ENCODE assay signal across 9 cellular contexts in the genomic region with DNA sequence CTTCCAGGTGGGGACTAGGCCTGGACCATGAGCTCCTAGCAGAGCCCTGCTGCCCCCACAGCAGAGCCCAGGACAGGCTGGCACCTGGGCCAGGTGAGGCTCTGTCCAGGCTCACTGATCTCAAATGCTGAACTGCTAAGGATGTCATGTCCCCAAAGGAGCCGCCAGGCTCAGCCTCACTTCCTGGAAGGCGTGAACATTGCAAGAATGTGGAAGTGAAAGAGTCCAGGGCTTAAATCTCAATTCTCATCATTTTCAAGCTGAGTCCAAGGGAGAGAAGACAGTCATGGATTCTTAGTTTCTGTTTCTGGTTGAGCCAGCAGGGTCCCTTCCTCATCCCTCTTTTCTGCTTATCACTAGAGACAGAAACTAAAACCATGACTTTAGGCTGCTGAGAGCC. TPM values are rescaled to one million over a fixed set of nuclear protein-coding genes. Genes with fewer than 3 reads are reported as not detected.
DNase-seq lines count a peak whose midpoint lies in the region; ATAC-seq lines count a peak whose summit lies in the region.
"Had no signal": no experiment of that assay in that cellular context is flagged by ENCODE, and none has a peak within 500 bp of the region (broad histone marks: within the 10 kb centered on the region; RNA-seq: fewer than 3 reads in every experiment).

No MANE protein-coding gene starts in this region.

- H3K4me3 Mint-ChIP-seq in activated naive CD8-positive, alpha-beta T cell treated with anti-CD3 and anti-CD28 coated beads, Interleukin-2, amount 10 ng/mL, durations not matched to agents 7 days and 5 days, result peak overlapping the region; percentile 64
- H3K4me3 Mint-ChIP-seq in stimulated activated effector memory CD8-positive, alpha-beta T cell treated with anti-CD3 and anti-CD28 coated beads, Interleukin-12 subunit alpha, Interleukin-12 subunit beta, amount 100 ng/mL, for 72 hours, result peak overlapping the region; percentile 48

- DNase-seq in activated CD4-positive, CD25-positive, alpha-beta regulatory T cell treated with anti-CD3 and anti-CD28 coated beads, Interleukin-2, amount 50 U/mL, for 72 hours, result no peak
- DNase-seq in KBM-7, result peak; percentile 44
- DNase-seq in activated naive CD8-positive, alpha-beta T cell treated with anti-CD3 and anti-CD28 coated beads, Interleukin-2, amount 10 ng/mL, durations not matched to agents 7 days and 5 days, result no peak
- DNase-seq in stimulated activated effector memory CD8-positive, alpha-beta T cell treated with anti-CD3 and anti-CD28 coated beads, Interleukin-12 subunit alpha, Interleukin-12 subunit beta, amount 100 ng/mL, for 72 hours (ENCODE audit: low spot score in 2 of 2), result peak in 1 of 2 donors; percentile 55
- DNase-seq in left lobe of liver (ENCODE audit: low spot score), result no peak
- no peak for DNase-seq in RKO (ENCODE audit: low spot score)
- DNase-seq in DMS 273 (lab: John Stamatoyannopoulos, UW; ENCODE audit: unreplicated experiment), result no peak

- POLR2A ChIA-PET in activated naive CD8-positive, alpha-beta T cell treated with anti-CD3 and anti-CD28 coated beads, Interleukin-2, amount 10 ng/mL, durations not matched to agents 7 days and 5 days (lab: Charles Lee), result interaction anchor here (1.6 kb wide), 1 partner anchor 36 kb away, joined by 4 read pairs; a partner anchor contains a TSS

- in situ Hi-C loops in KBM-7 (cut with MboI; ENCODE audit: low pct_unique_long_range_greater_than_20kb, low sequenced_read_pairs), result no loop called here

- peaks cover 20% of the 10 kb centered on the region for H3K4me1 Mint-ChIP-seq in activated naive CD8-positive, alpha-beta T cell treated with anti-CD3 and anti-CD28 coated beads, Interleukin-2, amount 10 ng/mL, durations not matched to agents 7 days and 5 days
- H3K4me1 Mint-ChIP-seq in stimulated activated effector memory CD8-positive, alpha-beta T cell treated with anti-CD3 and anti-CD28 coated beads, Interleukin-12 subunit alpha, Interleukin-12 subunit beta, amount 100 ng/mL, for 72 hours, result peaks cover 28% of the 10 kb centered on the region

- H3K9me3 Mint-ChIP-seq in activated naive CD8-positive, alpha-beta T cell treated with anti-CD3 and anti-CD28 coated beads, Interleukin-2, amount 10 ng/mL, durations not matched to agents 7 days and 5 days, result no peaks in the 10 kb centered on the region
- H3K9me3 Mint-ChIP-seq in stimulated activated effector memory CD8-positive, alpha-beta T cell treated with anti-CD3 and anti-CD28 coated beads, Interleukin-12 subunit alpha, Interleukin-12 subunit beta, amount 100 ng/mL, for 72 hours, result no peaks in the 10 kb centered on the region

- ATAC-seq in activated CD4-positive, CD25-positive, alpha-beta regulatory T cell treated with anti-CD3 and anti-CD28 coated beads, Interleukin-2, amount 50 U/mL, for 24 hours, result peak; percentile 61 to 62
- peak; percentile 48 for ATAC-seq in activated naive CD8-positive, alpha-beta T cell treated with anti-CD3 and anti-CD28 coated beads, Interleukin-2, amount 10 ng/mL, durations not matched to agents 7 days and 5 days (ENCODE audit: low read depth)
- peak; percentile 46 for ATAC-seq in stimulated activated effector memory CD8-positive, alpha-beta T cell treated with anti-CD3 and anti-CD28 coated beads, Interleukin-12 subunit alpha, Interleukin-12 subunit beta, amount 100 ng/mL, for 72 hours
- no peak for ATAC-seq in left lobe of liver

- peak overlapping the region; percentile 61 for H3K27ac Mint-ChIP-seq in activated naive CD8-positive, alpha-beta T cell treated with anti-CD3 and anti-CD28 coated beads, Interleukin-2, amount 10 ng/mL, durations not matched to agents 7 days and 5 days
- H3K27ac Mint-ChIP-seq in stimulated activated effector memory CD8-positive, alpha-beta T cell treated with anti-CD3 and anti-CD28 coated beads, Interleukin-12 subunit alpha, Interleukin-12 subunit beta, amount 100 ng/mL, for 72 hours, result peak overlapping the region; percentile 81

- no peaks in the 10 kb centered on the region for H3K36me3 Mint-ChIP-seq in activated naive CD8-positive, alpha-beta T cell treated with anti-CD3 and anti-CD28 coated beads, Interleukin-2, amount 10 ng/mL, durations not matched to agents 7 days and 5 days
- H3K36me3 Mint-ChIP-seq in stimulated activated effector memory CD8-positive, alpha-beta T cell treated with anti-CD3 and anti-CD28 coated beads, Interleukin-12 subunit alpha, Interleukin-12 subunit beta, amount 100 ng/mL, for 72 hours, result peaks cover 6% of the 10 kb centered on the region

- peaks cover 5% of the 10 kb centered on the region for H3K27me3 Mint-ChIP-seq in activated naive CD8-positive, alpha-beta T cell treated with anti-CD3 and anti-CD28 coated beads, Interleukin-2, amount 10 ng/mL, durations not matched to agents 7 days and 5 days

RNA-seq across cellular contexts. Expression of a gene that starts 5.0 kb away (rescaled TPM):
- under 1 TPM; 0.62 to 0.80 TPM for total RNA-seq in activated naive CD8-positive, alpha-beta T cell treated with anti-CD3 and anti-CD28 coated beads, Interleukin-2, amount 10 ng/mL, durations not matched to agents 7 days and 5 days
- 0.83 TPM for total RNA-seq in left lobe of liver
- total RNA-seq: endothelial cell of umbilical vein had no signal

RNA-seq across cellular contexts. Expression of a gene that starts 36.3 kb away (rescaled TPM):
- total RNA-seq in activated naive CD8-positive, alpha-beta T cell treated with anti-CD3 and anti-CD28 coated beads, Interleukin-2, amount 10 ng/mL, durations not matched to agents 7 days and 5 days, result 10 to 100 TPM; 51.0 to 55.3 TPM
- 0.35 TPM for total RNA-seq in left lobe of liver
- total RNA-seq: endothelial cell of umbilical vein had no signal

RNA-seq across cellular contexts. Expression of a gene that starts 36.4 kb away (rescaled TPM):
- 10 to 100 TPM; 49.5 to 52.3 TPM for total RNA-seq in activated naive CD8-positive, alpha-beta T cell treated with anti-CD3 and anti-CD28 coated beads, Interleukin-2, amount 10 ng/mL, durations not matched to agents 7 days and 5 days
- total RNA-seq in left lobe of liver, result 0.35 TPM
- total RNA-seq: endothelial cell of umbilical vein had no signal

Comparison
In these comparisons a context has a peak if more than half of its experiments do, and no peak if none do; other contexts are left out.
1. RNA of a gene that starts 36.3 kb away (total RNA-seq): 51.0 to 55.3 TPM in activated naive CD8-positive, alpha-beta T cell treated with anti-CD3 and anti-CD28 coated beads, Interleukin-2, amount 10 ng/mL, durations not matched to agents 7 days and 5 days; 0.35 TPM in left lobe of liver (single experiment); every median in the first group is over 10 times any median in the second.
2. RNA of a gene that starts 36.4 kb away (total RNA-seq): 49.5 to 52.3 TPM in activated naive CD8-positive, alpha-beta T cell treated with anti-CD3 and anti-CD28 coated beads, Interleukin-2, amount 10 ng/mL, durations not matched to agents 7 days and 5 days; 0.35 TPM in left lobe of liver (single experiment); every median in the first group is over 10 times any median in the second.